ENCODE assay signal across 8 cellular contexts in genomic region chr22:39003165-39003638, GRCh38. TPM values are rescaled to one million over a fixed set of nuclear protein-coding genes. Genes with fewer than 3 reads are reported as not detected.
DNase-seq lines count a peak whose midpoint lies in the region; TF ChIP-seq lines count a peak whose summit lies in the region.

No MANE protein-coding gene starts in this region.

- no peaks in the 10 kb centered on the region for H3K79me2 ChIP-seq in neural progenitor cell (ENCODE audit: low read depth)

- no peaks in the 10 kb centered on the region for H4K20me1 ChIP-seq in neural progenitor cell (ENCODE audit: low read depth)

- H3K27ac Mint-ChIP-seq in neural progenitor cell: peak overlapping the region; percentile 9

- H3K9me3 ChIP-seq in neural progenitor cell (ENCODE audit: low read depth): no peaks in the 10 kb centered on the region

- H3K36me3 ChIP-seq in neural progenitor cell: no peaks in the 10 kb centered on the region

- H3K36me3 Mint-ChIP-seq in neural progenitor cell: no peaks in the 10 kb centered on the region

- peak overlapping the region; percentile 42 for H3K4me3 Mint-ChIP-seq in neural progenitor cell

- H3F3A ChIP-seq in neural progenitor cell (ENCODE audit: low read depth): no peaks in the 10 kb centered on the region

- TF ChIP-seq CTCF in HL-60 (IDR thresholded peaks at IDR 0.05; ENCODE audit: insufficient read depth, low read length) (peak; percentile 66), neural progenitor cell (IDR thresholded peaks at IDR 0.05) (peak; percentile 79)

- peaks cover 5% of the 10 kb centered on the region for H3K27me3 Mint-ChIP-seq in neural progenitor cell (ENCODE audit: insufficient read depth, low read depth)

- no peak overlapping the region for H3K9ac ChIP-seq in neural progenitor cell

- H3K27ac ChIP-seq in HL-60 (replicated peaks) (no peak overlapping the region), neural progenitor cell (no peak overlapping the region), substantia nigra (ENCODE audit: low read depth, low read length, poor library complexity, severe bottlenecking) (no peak overlapping the region)

- no peaks in the 10 kb centered on the region for H3K9me3 Mint-ChIP-seq in neural progenitor cell

- H3K4me1 Mint-ChIP-seq in neural progenitor cell: peaks cover 12% of the 10 kb centered on the region

- peak; percentile 63 for DNase-seq in NCI-H82 (lab: John Stamatoyannopoulos, UW)
- DNase-seq in NCI-H82 treated with DMSO at 0.1 percent for 48 hours (lab: John Stamatoyannopoulos, UW; ENCODE audit: unreplicated experiment): no peak
- DNase-seq in HL-60 (ENCODE audit: low read depth in 1 of 2, low spot score in 1 of 2): peak; percentile 60 to 85
- peak; percentile 86 for DNase-seq in RKO (ENCODE audit: low spot score)
- peak; percentile 81 to 84 for DNase-seq in activated T-cell treated with anti-CD3 and anti-CD28 coated beads, Interleukin-2, amount 50 U/mL, for 48 hours
- peak; percentile 92 for DNase-seq in fibroblast of peridontal ligament (ENCODE audit: extremely low read depth)
- DNase-seq in neural progenitor cell (ENCODE audit: low spot score): peak; percentile 88
- peak in 34 of 49 donors; percentile 7 to 67 (median 40) for DNase-seq in substantia nigra (lab: John Stamatoyannopoulos, UW)

- H3K4me3 ChIP-seq in HL-60 (replicated peaks; ENCODE audit: insufficient read depth, low read length) (no peak overlapping the region), neural progenitor cell (no peak overlapping the region)

- H3K4me1 ChIP-seq in neural progenitor cell: no peaks in the 10 kb centered on the region

- H3K4me2 ChIP-seq in neural progenitor cell: no peak overlapping the region

- H2AFZ ChIP-seq in neural progenitor cell (replicated peaks): peak overlapping the region; percentile 95

- H3K27me3 ChIP-seq in HL-60 (ENCODE audit: insufficient read depth, poor library complexity, severe bottlenecking) (no peaks in the 10 kb centered on the region), neural progenitor cell (no peaks in the 10 kb centered on the region)

RNA-seq across cellular contexts. Expression of gene APOBEC3C, which starts 10.9 kb away (rescaled TPM):
- total RNA-seq in neural progenitor cell (ENCODE audit: low replicate concordance): 3.0 and 4.6 TPM in 2 replicates

RNA-seq across cellular contexts. Expression of gene APOBEC3D, which starts 17.7 kb away (rescaled TPM):
- total RNA-seq in neural progenitor cell (ENCODE audit: low replicate concordance): 0.26 and 0.87 TPM in 2 replicates

RNA-seq across cellular contexts. Expression of gene APOBEC3B, which starts 21.1 kb away (rescaled TPM):
- total RNA-seq in neural progenitor cell (ENCODE audit: low replicate concordance): not detected in 2 replicates

RNA-seq across cellular contexts. Expression of gene APOBEC3F, which starts 37.5 kb away (rescaled TPM):
- 0.45 and 2.8 TPM in 2 replicates for total RNA-seq in neural progenitor cell (ENCODE audit: low replicate concordance)

RNA-seq across cellular contexts. Expression of gene APOBEC3A, which starts 45.8 kb away (rescaled TPM):
- total RNA-seq in neural progenitor cell (ENCODE audit: low replicate concordance): not detected in 2 replicates
